Comparison of ENCODE assay signal across 8 cellular contexts in the genomic region with DNA sequence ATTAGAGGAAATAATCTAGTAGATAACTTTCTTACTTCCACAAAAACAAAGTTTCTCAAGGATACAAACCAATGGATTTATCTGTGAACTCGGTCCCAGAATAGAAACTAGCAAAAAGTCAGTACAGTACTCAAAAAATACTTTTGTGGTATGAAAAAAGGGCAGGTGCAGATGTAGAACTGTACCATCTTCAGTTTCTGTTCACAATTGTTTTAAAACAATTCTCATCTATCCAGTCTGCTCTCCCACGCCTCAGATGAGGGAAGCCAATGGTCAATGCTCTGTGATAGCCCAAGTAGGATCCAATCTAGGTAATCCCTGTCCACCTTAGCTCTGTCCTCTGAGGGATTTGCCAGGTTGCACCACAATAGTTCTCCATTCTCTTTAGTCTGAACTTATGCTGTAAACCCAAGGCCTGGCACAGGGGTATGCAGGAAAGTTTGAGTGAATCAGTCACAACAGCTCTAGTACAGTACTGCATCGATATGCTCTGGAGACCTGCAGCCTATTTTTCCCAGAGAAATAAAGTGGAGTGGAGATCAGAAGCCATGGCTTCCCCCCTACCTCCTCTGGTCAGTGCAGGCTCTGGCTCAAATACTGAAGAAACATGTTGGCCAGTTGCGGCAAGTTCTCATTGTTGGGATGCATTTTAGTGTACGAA. TPM values are rescaled to one million over a fixed set of nuclear protein-coding genes. Genes with fewer than 3 reads are reported as not detected.
A peak's percentile ranks its signal among the peaks of the same experiment; 100 is the strongest.
DNase-seq lines count a peak whose midpoint lies in the region; ATAC-seq and TF ChIP-seq lines count a peak whose summit lies in the region.

No MANE protein-coding gene starts in this region.

- peak; percentile 35 for DNase-seq in GM10248 (ENCODE audit: extremely low spot score)
- peak; percentile 14 for DNase-seq in activated CD8-positive, alpha-beta T cell treated with anti-CD3 and anti-CD28 coated beads for 36 hours
- DNase-seq in immature natural killer cell = peak in 1 of 3 donors; percentile 2
- DNase-seq in thyroid gland = no peak
- DNase-seq in LoVo (ENCODE audit: low spot score) = no peak
- no peak for DNase-seq in stimulated activated CD4-positive, alpha-beta T cell treated with anti-CD3 and anti-CD28 coated beads, Interleukin-4, amount 100 ng/mL, for 24 hours

- H3K27me3 ChIP-seq in thyroid gland = no peaks in the 10 kb centered on the region

- peak overlapping the region; percentile 94 for H3K27ac Mint-ChIP-seq in activated CD8-positive, alpha-beta T cell treated with anti-CD3 and anti-CD28 coated beads for 36 hours
- peak overlapping the region; percentile 90 to 97 (median 95) for H3K27ac Mint-ChIP-seq in immature natural killer cell

- H3K9me3 ChIP-seq in thyroid gland = no peaks in the 10 kb centered on the region

- WGBS in thyroid gland, 2 donors = 55 to 63% methylated on average over 5 of the region's 5 CpGs

- H3K27ac ChIP-seq in thyroid gland = no peak overlapping the region

- ATAC-seq in HG02623 (IDR thresholded peaks at IDR 0.05; ENCODE audit: unreplicated experiment) (peak; percentile 33), HG03045 (IDR thresholded peaks at IDR 0.05; ENCODE audit: unreplicated experiment) (no peak)
- ATAC-seq in activated CD8-positive, alpha-beta T cell treated with anti-CD3 and anti-CD28 coated beads for 36 hours = no peak

- peak overlapping the region; percentile 91 for H3K4me3 Mint-ChIP-seq in activated CD8-positive, alpha-beta T cell treated with anti-CD3 and anti-CD28 coated beads for 36 hours
- peak overlapping the region; percentile 92 to 95 (median 94) for H3K4me3 Mint-ChIP-seq in immature natural killer cell

- peaks cover 37% of the 10 kb centered on the region for H3K36me3 Mint-ChIP-seq in activated CD8-positive, alpha-beta T cell treated with anti-CD3 and anti-CD28 coated beads for 36 hours (ENCODE audit: low read depth)
- H3K36me3 Mint-ChIP-seq in immature natural killer cell = peaks cover 0 to 18% (median 12%) of the 10 kb centered on the region in 3 donors

- intact Hi-C loops in activated CD8-positive, alpha-beta T cell treated with anti-CD3 and anti-CD28 coated beads for 36 hours (cut with micrococcal nuclease) = no loop called here
- intact Hi-C loops in thyroid gland (cut with DNase I) = no loop called here

- H3K4me3 ChIP-seq in thyroid gland (replicated peaks in 1 of 3) = peak overlapping the region in 2 of 3 donors; percentile 64 to 77

- TF ChIP-seq CTCF in GM10248 (IDR thresholded peaks at IDR 0.05; ENCODE audit: control extremely low read depth, extremely low read depth, low read depth, missing control alignments) (no peak), thyroid gland (IDR thresholded peaks at IDR 0.05) (no peak)
- TF ChIP-seq CTCF in activated CD8-positive, alpha-beta T cell treated with anti-CD3 and anti-CD28 coated beads for 36 hours (IDR thresholded peaks at IDR 0.05) = no peak

- H3K27me3 Mint-ChIP-seq in activated CD8-positive, alpha-beta T cell treated with anti-CD3 and anti-CD28 coated beads for 36 hours = no peaks in the 10 kb centered on the region
- peaks cover 2 to 7% (median 6%) of the 10 kb centered on the region in 3 donors for H3K27me3 Mint-ChIP-seq in immature natural killer cell (ENCODE audit: low read depth in 3 of 3)

- CTCF ChIA-PET in GM10248 (lab: Yijun Ruan, JAX) = interaction anchor here (1.3 kb wide), 1 partner anchor 14 kb away, joined by 4 read pairs; no protein-coding TSS in a partner anchor
- CTCF ChIA-PET in activated CD8-positive, alpha-beta T cell treated with anti-CD3 and anti-CD28 coated beads for 36 hours (lab: Charles Lee) = no interaction called here

- POLR2A ChIA-PET in GM10248 (lab: Yijun Ruan, JAX) = interaction anchor here (0.6 kb wide), 1 partner anchor 29 kb away, joined by 3 read pairs; no protein-coding TSS in a partner anchor
- POLR2A ChIA-PET in activated CD8-positive, alpha-beta T cell treated with anti-CD3 and anti-CD28 coated beads for 36 hours (lab: Charles Lee) = interaction anchor here (0.9 to 3.8 kb wide), 5 partner anchors 9 to 170 kb away, joined by 3 to 24 read pairs (median 4); a partner anchor contains a TSS

- TF ChIP-seq POLR2A in thyroid gland (IDR thresholded peaks at IDR 0.05) = no peak

- H3K36me3 ChIP-seq in thyroid gland = no peaks in the 10 kb centered on the region

- no peaks in the 10 kb centered on the region for H3K9me3 Mint-ChIP-seq in activated CD8-positive, alpha-beta T cell treated with anti-CD3 and anti-CD28 coated beads for 36 hours
- no peaks in the 10 kb centered on the region for H3K9me3 Mint-ChIP-seq in immature natural killer cell

- peaks cover 27% of the 10 kb centered on the region for H3K4me1 Mint-ChIP-seq in activated CD8-positive, alpha-beta T cell treated with anti-CD3 and anti-CD28 coated beads for 36 hours (ENCODE audit: low read depth)
- peaks cover 33 to 42% of the 10 kb centered on the region in 2 donors for H3K4me1 Mint-ChIP-seq in immature natural killer cell

- H3K4me1 ChIP-seq in thyroid gland = peaks cover 9 to 14% of the 10 kb centered on the region in 2 donors

RNA-seq across cellular contexts. Expression of a gene that starts 1.4 kb away (rescaled TPM):
- total RNA-seq in activated CD8-positive, alpha-beta T cell treated with anti-CD3 and anti-CD28 coated beads for 36 hours = 10 to 100 TPM; 13.4 to 14.0 TPM
- 10 to 100 TPM; 28.8 to 31.8 (median 29.1) TPM for polyA plus RNA-seq in immature natural killer cell
- total RNA-seq in thyroid gland = 10 to 100 TPM in 2 of 4 donors, 1 to 10 TPM in 2; 7.7 to 11.0 (median 10.1) TPM

RNA-seq across cellular contexts. Expression of a gene that starts 22.7 kb away (rescaled TPM):
- total RNA-seq in activated CD8-positive, alpha-beta T cell treated with anti-CD3 and anti-CD28 coated beads for 36 hours = 10 to 100 TPM; 24.3 to 34.7 TPM
- polyA plus RNA-seq in immature natural killer cell = 100 to 1,000 TPM in 1 of 3 donors, 10 to 100 TPM in 2; 75.1 to 108 (median 78.1) TPM
- total RNA-seq in thyroid gland = 10 to 100 TPM; 42.7 to 54.6 (median 48.7) TPM

RNA-seq across cellular contexts. Expression of a gene that starts 23.8 kb away (rescaled TPM):
- total RNA-seq in activated CD8-positive, alpha-beta T cell treated with anti-CD3 and anti-CD28 coated beads for 36 hours = 10 to 100 TPM; 30.0 to 33.1 TPM
- 10 to 100 TPM; 52.6 to 70.0 (median 58.7) TPM for polyA plus RNA-seq in immature natural killer cell
- 10 to 100 TPM; 40.5 to 69.7 (median 54.5) TPM for total RNA-seq in thyroid gland

RNA-seq across cellular contexts. Expression of a gene that starts 41.8 kb away (rescaled TPM):
- under 1 TPM; 0.11 to 0.13 TPM for total RNA-seq in activated CD8-positive, alpha-beta T cell treated with anti-CD3 and anti-CD28 coated beads for 36 hours
- not detected for polyA plus RNA-seq in immature natural killer cell
- under 1 TPM in 1 of 4 donors, not detected in 3; under 0.01 TPM for total RNA-seq in thyroid gland

Comparison
In these comparisons a context has a peak if more than half of its experiments do, and no peak if none do; other contexts are left out.
1. DNase-seq: peak in GM10248 (single experiment) and activated CD8-positive, alpha-beta T cell treated with anti-CD3 and anti-CD28 coated beads for 36 hours (single experiment); none in thyroid gland (0 of 2), LoVo (single experiment) and stimulated activated CD4-positive, alpha-beta T cell treated with anti-CD3 and anti-CD28 coated beads, Interleukin-4, amount 100 ng/mL, for 24 hours (single experiment).